ENCODE assay signal across 6 cellular contexts in genomic region chrX:6679550-6679949, GRCh38.
"Had no signal": no experiment of that assay in that cellular context is flagged by ENCODE, and none has a peak within 500 bp of the region (broad histone marks: within the 10 kb centered on the region; RNA-seq: fewer than 3 reads in every experiment).

No MANE protein-coding gene starts in this region.

- FAIRE-seq: HepG2, HTR-8/SVneo, K562 had no signal

- H3K4me3 ChIP-seq: K562 had no signal

- ATAC-seq: HepG2, K562 had no signal

- DNase-seq: IMR-90, KBM-7, KG1 had no signal
